In genomic region chr16:8634991-8635736, GRCh38 we compare ENCODE assay signal across 1 cellular context.
TF ChIP-seq lines count a peak whose summit lies in the region.

No MANE protein-coding gene starts in this region.

TF ChIP-seq in K562, 482 proteins besides CTCF, POLR2A, EP300 and RAD21 (continued from another document and continues in another):
- TF ChIP-seq ZNF318 (IDR thresholded peaks at IDR 0.05; ENCODE audit: borderline replicate concordance in 1 of 2, low read depth in 1 of 2) (no peak), RBM39 (optimal IDR thresholded peaks at IDR 0.05; ENCODE audit: low read depth, low read length) (no peak), MEIS2 (IDR thresholded peaks at IDR 0.05; ENCODE audit: partially characterized antibody) (no peak), MEF2A (IDR thresholded peaks at IDR 0.05; ENCODE audit: control insufficient read depth, low read depth, low read length) (no peak), CC2D1A (IDR thresholded peaks at IDR 0.05) (no peak), KLF13 (tag; IDR thresholded peaks at IDR 0.05; ENCODE audit: borderline replicate concordance, low read depth) (no peak), PHF21A (IDR thresholded peaks at IDR 0.05; ENCODE audit: borderline replicate concordance, low read depth) (no peak), JUND (IDR thresholded peaks at IDR 0.05; ENCODE audit: borderline replicate concordance, low read depth, low read length) (peak; percentile 57), JUND (tag; IDR thresholded peaks at IDR 0.05; ENCODE audit: borderline replicate concordance, low read depth, low read length) (no peak), MAZ (CRISPR knock-in tag; conservative IDR thresholded peaks at IDR 0.05 in 1 of 2, IDR thresholded peaks at IDR 0.05 in 1 of 2) (no peak), CTCFL (IDR thresholded peaks at IDR 0.05; ENCODE audit: borderline replicate concordance, insufficient read depth, low read depth, low read length, poor library complexity, severe bottlenecking) (no peak), ZNF277 (CRISPR knock-in tag; IDR thresholded peaks at IDR 0.05; ENCODE audit: borderline replicate concordance) (no peak), CREBBP (IDR thresholded peaks at IDR 0.05; ENCODE audit: low read depth, low read length) (no peak), ZNF76 (CRISPR knock-in tag; IDR thresholded peaks at IDR 0.05; ENCODE audit: borderline replicate concordance) (no peak), ZNF384 (IDR thresholded peaks at IDR 0.05; ENCODE audit: low read depth, low read length) (peak; percentile 40; the same call in 1 of the 2 replicates), HMGN3 (IDR thresholded peaks at IDR 0.05; ENCODE audit: borderline replicate concordance, extremely low read depth, insufficient read length, low read depth, low read length) (no peak), PML (IDR thresholded peaks at IDR 0.05; ENCODE audit: low read length) (no peak), CBFA2T2 (conservative IDR thresholded peaks at IDR 0.05) (no peak), SIRT6 (IDR thresholded peaks at IDR 0.05; ENCODE audit: low read depth, low read length) (no peak), E2F3 (CRISPR knock-in tag; IDR thresholded peaks at IDR 0.05) (no peak), TGIF2 (CRISPR knock-in tag; IDR thresholded peaks at IDR 0.05) (no peak), SIX5 (IDR thresholded peaks at IDR 0.05; ENCODE audit: borderline replicate concordance in 1 of 2, insufficient read depth in 1 of 2, low read depth in 1 of 2, low read length in 2 of 2) (no peak), SRF (CRISPR knock-in tag; IDR thresholded peaks at IDR 0.05) (no peak), E2F4 (CRISPR knock-in tag; IDR thresholded peaks at IDR 0.05; ENCODE audit: low read depth) (no peak), GATAD2A (IDR thresholded peaks at IDR 0.05) (no peak), FOXA1 (IDR thresholded peaks at IDR 0.05; ENCODE audit: borderline replicate concordance) (no peak), RFX7 (CRISPR knock-in tag; IDR thresholded peaks at IDR 0.05) (no peak), RERE (CRISPR knock-in tag; IDR thresholded peaks at IDR 0.05; ENCODE audit: borderline replicate concordance) (no peak), DDX20 (tag; IDR thresholded peaks at IDR 0.05; ENCODE audit: low read depth) (no peak), EZH2 (IDR thresholded peaks at IDR 0.05; ENCODE audit: borderline replicate concordance, low read depth, low read length) (no peak), DEAF1 (CRISPR knock-in tag; IDR thresholded peaks at IDR 0.05) (peak; percentile 24; the same call in 1 of the 2 replicates), ESRRA (IDR thresholded peaks at IDR 0.05; ENCODE audit: borderline replicate concordance, low read depth) (0 out of 2 replicates have a peak, but pooled peaks have one; percentile 17), KLF16 (IDR thresholded peaks at IDR 0.05) (peak; percentile 56; the same call in 1 of the 2 replicates), MLLT1 (IDR thresholded peaks at IDR 0.05) (peak in 1 of 2 experiments; percentile 70; a peak in 1 of 4 replicates), NCOR1 (IDR thresholded peaks at IDR 0.05) (no peak), RCOR1 (IDR thresholded peaks at IDR 0.05; ENCODE audit: borderline replicate concordance in 1 of 2, low read depth in 2 of 2, low read length in 2 of 2) (no peak), BCOR (IDR thresholded peaks at IDR 0.05) (no peak), CREB3 (tag; conservative IDR thresholded peaks at IDR 0.05; ENCODE audit: low read depth) (no peak)
